12 cellular contexts compared by ENCODE assay signal in genomic region chr16:19777061-19777460, GRCh38.
"Had no signal": no experiment of that assay in that cellular context is flagged by ENCODE, and none has a peak within 500 bp of the region (broad histone marks: within the 10 kb centered on the region; RNA-seq: fewer than 3 reads in every experiment).

No MANE protein-coding gene starts in this region.

- H3K4me1 ChIP-seq: adrenal gland, colonic mucosa, pancreas, upper lobe of right lung had no signal

- H3K4me3 ChIP-seq: adrenal gland, colonic mucosa, pancreas, upper lobe of right lung had no signal

- H3K27ac ChIP-seq: adrenal gland, colonic mucosa, pancreas, upper lobe of right lung had no signal

- DNase-seq: activated B cell treated with CpG ODN at 0.5 μM for 24 hours; activated CD4-positive, alpha-beta T cell treated with anti-CD3 and anti-CD28 coated beads, Interleukin-2, amount 10 ng/mL, durations not matched to agents 7 days and 5 days; activated naive CD4-positive, alpha-beta T cell treated with anti-CD3 and anti-CD28 coated beads, Interleukin-2, amount 50 U/mL, for 16 hours; adrenal gland; colonic mucosa; effector CD4-positive, alpha-beta T cell; foreskin melanocyte; kidney; left ventricle myocardium superior; mesendoderm; pancreas; upper lobe of right lung had no signal

- FAIRE-seq: kidney, pancreas had no signal

- H3K27me3 ChIP-seq: adrenal gland, colonic mucosa, pancreas, upper lobe of right lung had no signal

- H3K36me3 ChIP-seq: adrenal gland, colonic mucosa, pancreas, upper lobe of right lung had no signal

- H3K9me3 ChIP-seq: adrenal gland, colonic mucosa, pancreas, upper lobe of right lung had no signal
